ENCODE assay signal across 8 cellular contexts in genomic region chr10:119541459-119542356, GRCh38. TPM values are rescaled to one million over a fixed set of nuclear protein-coding genes. Genes with fewer than 3 reads are reported as not detected.
A peak's percentile ranks its signal among the peaks of the same experiment; 100 is the strongest.
DNase-seq lines count a peak whose midpoint lies in the region; ATAC-seq and TF ChIP-seq lines count a peak whose summit lies in the region.

No MANE protein-coding gene starts in this region.

- peaks cover 1% of the 10 kb centered on the region for H3K4me1 ChIP-seq in psoas muscle

- H3K36me3 ChIP-seq in psoas muscle (ENCODE audit: insufficient read depth in 1 of 2, low read depth in 1 of 2) = no peaks in the 10 kb centered on the region

- peak overlapping the region; percentile 75 for H3K4me3 ChIP-seq in fibroblast of pulmonary artery (replicated peaks; ENCODE audit: low read depth, low read length)
- H3K4me3 ChIP-seq in psoas muscle = peak overlapping the region; percentile 82

- 32 to 34% (median 33%) methylated on average over 48 to 57 of the region's 57 CpGs for WGBS in psoas muscle, 3 donors

- no peaks in the 10 kb centered on the region for H3K9me3 ChIP-seq in psoas muscle

- CTCF ChIA-PET in HEK293T (lab: Yijun Ruan, JAX) = interaction anchor here (1.3 kb wide), 1 partner anchor 52 kb away, joined by 3 read pairs; no protein-coding TSS in a partner anchor

- ATAC-seq in HG03432 (IDR thresholded peaks at IDR 0.05; ENCODE audit: unreplicated experiment) = peak; percentile 12
- ATAC-seq in psoas muscle = no peak

- H3K27ac ChIP-seq in psoas muscle = peak overlapping the region; percentile 9

- DNase-seq in GM03348 (ENCODE audit: low spot score) = peak; percentile 55
- DNase-seq in activated CD8-positive, alpha-beta memory T cell treated with anti-CD3 and anti-CD28 coated beads, Interleukin-2, amount 50 U/mL, for 48 hours = peak; percentile 84
- no peak for DNase-seq in fibroblast of pulmonary artery (ENCODE audit: low read depth)
- DNase-seq in psoas muscle = peak; percentile 35 to 61
- DNase-seq in HEK293T (ENCODE audit: extremely low spot score) = no peak
- DNase-seq in NCI-H2227 (lab: John Stamatoyannopoulos, UW; ENCODE audit: unreplicated experiment) = no peak
- no peak for DNase-seq in cerebellar cortex (ENCODE audit: low spot score)

- peaks cover 0 to 11% (median 4%) of the 10 kb centered on the region in 3 donors for H3K27me3 ChIP-seq in psoas muscle (ENCODE audit: insufficient read depth in 3 of 3, low read length in 2 of 3)

- intact Hi-C loops in psoas muscle (cut with DNase I) = loop anchor here in 1 of 2 donors (5.0 kb wide), 1 partner anchor 344 kb away; no protein-coding TSS in a partner anchor

- POLR2A ChIA-PET in HEK293T (lab: Yijun Ruan, JAX) = interaction anchor here (0.6 to 3.1 kb wide), 22 partner anchors 10 to 787 kb away, joined by 3 to 41 read pairs (median 3); partner anchors contain the start of genes BAG3, CACUL1 and TIAL1

- TF ChIP-seq CTCF in fibroblast of pulmonary artery (IDR thresholded peaks at IDR 0.05; ENCODE audit: low read length, missing control alignments) (no peak), psoas muscle (IDR thresholded peaks at IDR 0.05) (no peak)

TF ChIP-seq in HEK293T, 16 proteins besides CTCF, POLR2A, EP300 and RAD21:
- no peak for TF ChIP-seq SUZ12 (IDR thresholded peaks at IDR 0.05)
- no peak for TF ChIP-seq FOXA1 (IDR thresholded peaks at IDR 0.05)
- no peak for TF ChIP-seq BHLHE40 (IDR thresholded peaks at IDR 0.05; ENCODE audit: borderline replicate concordance)
- TF ChIP-seq ZNF384 (IDR thresholded peaks at IDR 0.05) = no peak
- TF ChIP-seq ELF4 (IDR thresholded peaks at IDR 0.05) = no peak
- TF ChIP-seq CTBP1 (IDR thresholded peaks at IDR 0.05; ENCODE audit: borderline replicate concordance) = no peak
- no peak for TF ChIP-seq ARNT (IDR thresholded peaks at IDR 0.05)
- TF ChIP-seq FOXK2 (IDR thresholded peaks at IDR 0.05) = no peak
- TF ChIP-seq TARDBP (IDR thresholded peaks at IDR 0.05) = no peak
- no peak for TF ChIP-seq SP1 (IDR thresholded peaks at IDR 0.05)
- no peak for TF ChIP-seq NFRKB (IDR thresholded peaks at IDR 0.05)
- no peak for TF ChIP-seq L3MBTL2 (conservative IDR thresholded peaks at IDR 0.05)
- TF ChIP-seq LEF1 (IDR thresholded peaks at IDR 0.05; ENCODE audit: borderline replicate concordance) = no peak
- TF ChIP-seq PKNOX1 (IDR thresholded peaks at IDR 0.05) = no peak

RNA-seq across cellular contexts. Expression of gene RGS10, which starts 0.8 kb away (rescaled TPM):
- total RNA-seq in psoas muscle = 10 to 100 TPM in 3 of 4 donors, 1 to 10 TPM in 1; 5.7 to 28.4 (median 12.6) TPM
- polyA plus RNA-seq in psoas muscle = 1 to 10 TPM; 4.2 to 9.5 (median 7.4) TPM

RNA-seq across cellular contexts. Expression of gene TIAL1, which starts 55.1 kb away (rescaled TPM):
- total RNA-seq in psoas muscle = 100 to 1,000 TPM in 1 of 4 donors, 10 to 100 TPM in 3; 57.7 to 106 (median 81.8) TPM
- polyA plus RNA-seq in psoas muscle = 10 to 100 TPM; 38.2 to 92.6 (median 54.5) TPM

Comparison
In these comparisons a context has a peak if more than half of its experiments do, and no peak if none do; other contexts are left out.
1. DNase-seq: peak in GM03348 (single experiment), activated CD8-positive, alpha-beta memory T cell treated with anti-CD3 and anti-CD28 coated beads, Interleukin-2, amount 50 U/mL, for 48 hours (single experiment) and psoas muscle (2 of 2); none in fibroblast of pulmonary artery (single experiment), HEK293T (single experiment), NCI-H2227 (single experiment) and cerebellar cortex (single experiment).